Comparison of ENCODE assay signal across 9 cellular contexts in the genomic region with DNA sequence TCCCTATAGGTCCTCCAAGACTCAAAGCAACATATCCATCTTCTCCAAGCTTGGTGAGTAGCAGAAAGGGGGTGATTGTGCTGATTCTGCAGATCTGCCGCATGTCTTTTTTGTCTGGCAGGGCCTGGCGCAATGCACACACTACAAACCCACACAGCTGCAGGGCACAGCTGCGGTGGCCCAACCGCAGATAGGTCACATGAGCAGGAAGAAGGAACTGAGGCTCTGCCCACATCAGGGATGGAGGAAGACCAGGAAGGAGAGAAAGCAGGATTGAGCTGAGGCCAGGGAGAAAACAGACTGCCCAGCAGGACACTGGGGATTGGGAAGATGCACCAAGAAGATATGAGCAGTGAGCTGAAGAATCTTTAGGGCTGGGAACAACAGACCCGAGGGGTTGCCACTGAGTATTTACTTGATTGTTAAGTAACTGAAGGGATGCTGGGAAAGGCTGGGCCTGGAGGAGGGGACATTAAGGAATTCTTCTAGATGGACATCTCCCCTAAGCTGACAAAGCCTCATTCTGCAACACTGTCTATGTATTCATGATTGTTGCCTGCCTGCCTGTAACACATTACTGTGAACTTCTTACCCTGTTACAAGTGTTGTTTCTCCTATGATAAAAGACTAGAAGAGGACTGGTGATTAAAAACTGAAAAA.
DNase-seq lines count a peak whose midpoint lies in the region; ATAC-seq, FAIRE-seq and TF ChIP-seq lines count a peak whose summit lies in the region.
"Had no signal": no experiment of that assay in that cellular context is flagged by ENCODE, and none has a peak within 500 bp of the region (broad histone marks: within the 10 kb centered on the region; RNA-seq: fewer than 3 reads in every experiment).

No MANE protein-coding gene starts in this region.

- TF ChIP-seq RAD21 in A549 (conservative IDR thresholded peaks at IDR 0.05 in 1 of 2, IDR thresholded peaks at IDR 0.05 in 1 of 2) = no peak
- no peak for TF ChIP-seq RAD21 in IMR-90 (IDR thresholded peaks at IDR 0.05; ENCODE audit: low read length)

- BruUV-seq in IMR-90 (replicated peaks; lab: Mats Ljungman, UMichigan) = no TSS peak

- peaks cover 17% of the 10 kb centered on the region for H3K36me3 ChIP-seq in IMR-90 (ENCODE audit: control insufficient read depth, insufficient read depth, low read length)
- H3K36me3 ChIP-seq in adrenal gland (replicated peaks in 1 of 2) = no peaks in the 10 kb centered on the region

- CTCF ChIA-PET in A549 (lab: Yijun Ruan, JAX) = interaction anchor here (0.9 to 14.9 kb wide), 5 partner anchors 12 to 124 kb away, joined by 3 to 100 read pairs (median 5); no protein-coding TSS in a partner anchor
- CTCF ChIA-PET in IMR-90 (lab: Yijun Ruan, JAX) = no interaction called here

- peak overlapping the region; percentile 2 for H2AFZ ChIP-seq in IMR-90 (replicated peaks; ENCODE audit: low read length, poor library complexity)

- POLR2A ChIA-PET in A549 (lab: Yijun Ruan, JAX) = interaction anchor here (0.6 kb wide), 1 partner anchor 18 kb away, joined by 3 read pairs; no protein-coding TSS in a partner anchor
- POLR2A ChIA-PET in IMR-90 (lab: Charles Lee; ENCODE audit: unreplicated experiment) = interaction anchor here (0.6 to 0.9 kb wide), 4 partner anchors 23 to 232 kb away, joined by 3 to 6 read pairs (median 3); no protein-coding TSS in a partner anchor

- H3K23ac ChIP-seq in IMR-90 (ENCODE audit: low read depth, low read length) = peak overlapping the region; percentile 89

- TF ChIP-seq CTCF in A549 (IDR thresholded peaks at IDR 0.05) = no peak
- TF ChIP-seq CTCF in IMR-90 (conservative IDR thresholded peaks at IDR 0.05; ENCODE audit: low read depth, low read length) = no peak
- no peak for TF ChIP-seq CTCF in adrenal gland (IDR thresholded peaks at IDR 0.05)
- TF ChIP-seq CTCF in lower leg skin (IDR thresholded peaks at IDR 0.05) = no peak

- H4K8ac ChIP-seq in IMR-90 (ENCODE audit: low read depth in 2 of 2, low read length in 2 of 2) = peak overlapping the region; percentile 78 to 84

- H2BK20ac ChIP-seq in IMR-90 (ENCODE audit: low read depth, low read length) = peak overlapping the region; percentile 85

- peak overlapping the region; percentile 87; the same call in 2 of the 3 replicates for H2BK15ac ChIP-seq in IMR-90 (ENCODE audit: low read depth, low read length)

- peaks cover 45% of the 10 kb centered on the region for H3K9me1 ChIP-seq in IMR-90 (ENCODE audit: insufficient read depth, low read length)

- TF ChIP-seq POLR2A in A549 (IDR thresholded peaks at IDR 0.05; ENCODE audit: low read length) (no peak), IMR-90 (IDR thresholded peaks at IDR 0.05; ENCODE audit: low read depth, low read length) (no peak), adrenal gland (IDR thresholded peaks at IDR 0.05) (no peak), lower leg skin (IDR thresholded peaks at IDR 0.05) (no peak)

- H2AK5ac ChIP-seq in IMR-90 (ENCODE audit: low read depth, low read length) = peak overlapping the region; percentile 93

- H3K4me3 ChIP-seq in A549 (no peak overlapping the region), IMR-90 (ENCODE audit: insufficient read depth, low read depth, low read length) (no peak overlapping the region), adrenal gland (no peak overlapping the region), lower leg skin (ENCODE audit: low read depth, poor library complexity, severe bottlenecking) (no peak overlapping the region)

- H3K27me3 Mint-ChIP-seq in activated T-helper 1 cell treated with anti-CD3 and anti-CD28 coated beads, Interleukin-12 subunit alpha, Interleukin-12 subunit beta, Interleukin-2, Interleukin-4 antibody, amounts not matched to agents 30 ng/mL and 10 ng/mL and 1 ng/mL, durations not matched to agents 14 hours and 24 hours and 36 hours (ENCODE audit: insufficient read depth) = peaks cover 15% of the 10 kb centered on the region

- peak overlapping the region; percentile 96 for H4K91ac ChIP-seq in IMR-90 (ENCODE audit: insufficient read depth, low read depth, low read length)

- H3K79me1 ChIP-seq in IMR-90 (ENCODE audit: low read depth in 1 of 2, low read length in 2 of 2) = peaks cover 45 to 83% of the 10 kb centered on the region in 2 experiments

- WGBS in A549 (ENCODE audit: missing lambda C conversion rate) = 65% methylated on average over 4 of the region's 5 CpGs
- no CpG with 5 or more reads among the region's 5 CpGs for WGBS in IMR-90 (ENCODE audit: extremely low coverage in 2 of 2, insufficient read length in 1 of 2), 2 experiments
- 61 to 65% (median 65%) methylated on average over 5 of the region's 5 CpGs for WGBS in adrenal gland, 4 donors
- WGBS in lower leg skin, 2 donors = 51 to 59% methylated on average over 5 of the region's 5 CpGs

- H3K27me3 ChIP-seq in IMR-90 (ENCODE audit: control insufficient read depth, insufficient read depth, low read length) = no peaks in the 10 kb centered on the region
- no peaks in the 10 kb centered on the region for H3K27me3 ChIP-seq in adrenal gland

- peak overlapping the region; percentile 90 for H2BK120ac ChIP-seq in IMR-90 (ENCODE audit: low read depth, low read length)

- peaks cover 68% of the 10 kb centered on the region for H3K4me1 ChIP-seq in A549
- H3K4me1 ChIP-seq in IMR-90 (ENCODE audit: control insufficient read depth, insufficient read depth, low read length) = peaks cover 30% of the 10 kb centered on the region
- H3K4me1 ChIP-seq in adrenal gland (replicated peaks in 1 of 2) = no peaks in the 10 kb centered on the region

- peaks cover 8% of the 10 kb centered on the region for H3K4me1 Mint-ChIP-seq in activated T-helper 1 cell treated with anti-CD3 and anti-CD28 coated beads, Interleukin-12 subunit alpha, Interleukin-12 subunit beta, Interleukin-2, Interleukin-4 antibody, amounts not matched to agents 30 ng/mL and 10 ng/mL and 1 ng/mL, durations not matched to agents 14 hours and 24 hours and 36 hours (ENCODE audit: low read depth)

- peak overlapping the region; percentile 94 to 97 for H3K27ac ChIP-seq in A549
- H3K27ac ChIP-seq in IMR-90 (ENCODE audit: insufficient read depth, low read length) = peak overlapping the region; percentile 73
- no peak overlapping the region for H3K27ac ChIP-seq in adrenal gland

- H3K4ac ChIP-seq in IMR-90 (ENCODE audit: low read depth, low read length) = peak overlapping the region; percentile 95

- H3K9me3 Mint-ChIP-seq in activated T-helper 1 cell treated with anti-CD3 and anti-CD28 coated beads, Interleukin-12 subunit alpha, Interleukin-12 subunit beta, Interleukin-2, Interleukin-4 antibody, amounts not matched to agents 30 ng/mL and 10 ng/mL and 1 ng/mL, durations not matched to agents 14 hours and 24 hours and 36 hours = no peaks in the 10 kb centered on the region

- H3K18ac ChIP-seq in IMR-90 (ENCODE audit: low read depth, low read length) = peak overlapping the region; percentile 62

- H3K36me3 Mint-ChIP-seq in activated T-helper 1 cell treated with anti-CD3 and anti-CD28 coated beads, Interleukin-12 subunit alpha, Interleukin-12 subunit beta, Interleukin-2, Interleukin-4 antibody, amounts not matched to agents 30 ng/mL and 10 ng/mL and 1 ng/mL, durations not matched to agents 14 hours and 24 hours and 36 hours (ENCODE audit: low read depth) = no peaks in the 10 kb centered on the region

- DNase-seq in A549 (ENCODE audit: low read depth in 1 of 2, low spot score in 1 of 2) = no peak
- no peak for DNase-seq in IMR-90
- peak; percentile 28 to 68 (median 57) for DNase-seq in adrenal gland
- DNase-seq in lower leg skin (ENCODE audit: low spot score in 2 of 2) = peak; percentile 54 to 86
- DNase-seq in stimulated activated CD4-positive, alpha-beta T cell treated with anti-CD3 and anti-CD28 coated beads, Interleukin-12 subunit alpha, Interleukin-12 subunit beta, amount 100 ng/mL, for 4 hours = no peak
- no peak for DNase-seq in activated T-helper 1 cell treated with anti-CD3 and anti-CD28 coated beads, Interleukin-12 subunit alpha, Interleukin-12 subunit beta, Interleukin-2, Interleukin-4 antibody, amounts not matched to agents 30 ng/mL and 10 ng/mL and 1 ng/mL, durations not matched to agents 14 hours and 24 hours and 36 hours (ENCODE audit: low spot score)
- DNase-seq in NCI-H2081 treated with DMSO at 0.1 percent for 48 hours (lab: John Stamatoyannopoulos, UW) = no peak

- H2AK9ac ChIP-seq in IMR-90 (replicated peaks; ENCODE audit: low read depth, low read length, poor library complexity) = peak overlapping the region; percentile 43

- peak overlapping the region; percentile 80 for H3K14ac ChIP-seq in IMR-90 (replicated peaks; ENCODE audit: low read depth, low read length)

- no peak overlapping the region for H3K4me3 Mint-ChIP-seq in activated T-helper 1 cell treated with anti-CD3 and anti-CD28 coated beads, Interleukin-12 subunit alpha, Interleukin-12 subunit beta, Interleukin-2, Interleukin-4 antibody, amounts not matched to agents 30 ng/mL and 10 ng/mL and 1 ng/mL, durations not matched to agents 14 hours and 24 hours and 36 hours

- no peak for FAIRE-seq in A549 (lab: Jason Lieb, UNC)
- FAIRE-seq: colon had no signal

- no peaks in the 10 kb centered on the region for H4K20me1 ChIP-seq in IMR-90 (ENCODE audit: insufficient read depth, low read length)

- no peak for ATAC-seq in A549
- ATAC-seq in IMR-90 (ENCODE audit: low read depth) = no peak; the same call in 1 of the 2 replicates
- ATAC-seq in HG03196 (IDR thresholded peaks at IDR 0.05; ENCODE audit: unreplicated experiment) = no peak

- no peak for TF ChIP-seq EP300 in A549 (IDR thresholded peaks at IDR 0.05)

- H3K9me3 ChIP-seq in A549 (no peaks in the 10 kb centered on the region), IMR-90 (ENCODE audit: control insufficient read depth, insufficient read depth, low read length) (no peaks in the 10 kb centered on the region), adrenal gland (replicated peaks in 1 of 3) (no peaks in the 10 kb centered on the region)

- peak overlapping the region; percentile 85 for H2BK5ac ChIP-seq in IMR-90 (ENCODE audit: low read depth, low read length, poor library complexity, severe bottlenecking)

- H3K9ac ChIP-seq in IMR-90 (ENCODE audit: low read depth, low read length) = peak overlapping the region; percentile 54

- H3K4me2 ChIP-seq in A549 (peak overlapping the region; percentile 96), IMR-90 (ENCODE audit: low read depth, low read length) (no peak overlapping the region)

- peak overlapping the region; percentile 67 for H4K5ac ChIP-seq in IMR-90 (ENCODE audit: low read depth, low read length)

- no peak overlapping the region for H3K27ac Mint-ChIP-seq in activated T-helper 1 cell treated with anti-CD3 and anti-CD28 coated beads, Interleukin-12 subunit alpha, Interleukin-12 subunit beta, Interleukin-2, Interleukin-4 antibody, amounts not matched to agents 30 ng/mL and 10 ng/mL and 1 ng/mL, durations not matched to agents 14 hours and 24 hours and 36 hours

- in situ Hi-C loops in IMR-90 (cut with MboI; ENCODE audit: low sequenced_read_pairs) = no loop called here

- dilution Hi-C loops in IMR-90 (cut with HindIII; ENCODE audit: low sequenced_read_pairs, unreplicated experiment) = no loop called here

- peak overlapping the region; percentile 53; the same call in 1 of the 2 replicates for H3K56ac ChIP-seq in IMR-90 (ENCODE audit: extremely low read depth, insufficient read depth, low read length)

- intact Hi-C loops in IMR-90 (cut with micrococcal nuclease) = no loop called here
- intact Hi-C loops in adrenal gland (cut with DNase I) = no loop called here
- intact Hi-C loops in lower leg skin (cut with DNase I; ENCODE audit: low total_unique reads) = no loop called here
- intact Hi-C loops in activated T-helper 1 cell treated with anti-CD3 and anti-CD28 coated beads, Interleukin-12 subunit alpha, Interleukin-12 subunit beta, Interleukin-2, Interleukin-4 antibody, amounts not matched to agents 30 ng/mL and 10 ng/mL and 1 ng/mL, durations not matched to agents 14 hours and 24 hours and 36 hours (cut with micrococcal nuclease) = no loop called here

Comparison
In these comparisons a context has a peak if more than half of its experiments do, and no peak if none do; other contexts are left out.
1. DNase-seq: peak in adrenal gland (7 of 7) and lower leg skin (2 of 2); none in A549 (0 of 2), IMR-90 (single experiment), stimulated activated CD4-positive, alpha-beta T cell treated with anti-CD3 and anti-CD28 coated beads, Interleukin-12 subunit alpha, Interleukin-12 subunit beta, amount 100 ng/mL, for 4 hours (single experiment), activated T-helper 1 cell treated with anti-CD3 and anti-CD28 coated beads, Interleukin-12 subunit alpha, Interleukin-12 subunit beta, Interleukin-2, Interleukin-4 antibody, amounts not matched to agents 30 ng/mL and 10 ng/mL and 1 ng/mL, durations not matched to agents 14 hours and 24 hours and 36 hours (single experiment) and NCI-H2081 treated with DMSO at 0.1 percent for 48 hours (single experiment).
2. H3K27ac ChIP-seq: peak in A549 (2 of 2) and IMR-90 (single experiment); none in adrenal gland (0 of 5).